25 cellular contexts compared by ENCODE assay signal in the genomic region with DNA sequence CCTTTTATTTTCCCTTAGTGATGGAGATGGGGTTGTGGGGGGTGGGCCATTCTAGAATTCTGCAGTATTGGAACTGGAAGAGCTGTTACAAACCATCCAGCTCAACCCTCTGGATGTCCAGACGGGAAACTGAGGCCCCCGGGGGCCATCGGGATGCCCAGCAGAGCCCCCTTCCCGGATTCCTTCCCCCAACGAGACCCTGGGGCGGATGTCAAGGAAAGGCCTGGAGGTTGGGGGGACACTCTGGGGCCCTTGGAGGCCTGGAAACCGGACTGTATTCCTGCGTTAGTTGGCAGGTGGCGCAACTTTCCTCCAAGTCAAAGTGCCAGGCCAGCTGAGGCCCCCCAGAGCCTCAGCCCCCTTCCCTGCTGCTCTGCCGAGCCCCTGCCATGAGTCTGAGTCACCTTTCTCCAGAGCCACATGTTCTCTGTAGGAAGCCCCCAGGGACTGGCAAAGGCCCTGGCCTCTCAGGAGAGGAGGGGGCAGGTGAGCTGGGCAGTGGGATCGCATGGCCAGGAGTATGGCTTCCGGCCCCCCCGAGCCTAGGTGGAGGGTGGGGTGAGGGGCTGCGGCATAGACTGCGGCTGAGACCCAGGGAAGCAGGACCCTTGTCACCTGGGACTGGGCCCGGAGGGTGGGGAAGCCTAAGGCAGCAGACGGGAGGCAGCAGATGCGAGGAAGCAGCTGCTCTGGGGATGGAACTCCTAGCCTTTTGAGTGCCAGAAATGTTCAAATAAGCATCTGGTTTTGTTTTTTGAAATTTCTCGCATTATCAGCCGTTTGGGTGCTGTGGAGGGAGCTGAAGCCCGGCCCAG. TPM values are rescaled to one million over a fixed set of nuclear protein-coding genes. Genes with fewer than 3 reads are reported as not detected.
DNase-seq lines count a peak whose midpoint lies in the region; ATAC-seq, FAIRE-seq and TF ChIP-seq lines count a peak whose summit lies in the region.
"Had no signal": no experiment of that assay in that cellular context is flagged by ENCODE, and none has a peak within 500 bp of the region (broad histone marks: within the 10 kb centered on the region; RNA-seq: fewer than 3 reads in every experiment).

No MANE protein-coding gene starts in this region.

- peak overlapping the region; percentile 52 for H3K23ac ChIP-seq in neuronal stem cell (ENCODE audit: low read depth, low read length, poor library complexity)

- no peak for TF ChIP-seq RAD21 in K562 (CRISPR knock-in tag; conservative IDR thresholded peaks at IDR 0.05 in 1 of 2, IDR thresholded peaks at IDR 0.05 in 1 of 2)

- TF ChIP-seq POLR2A in K562 (conservative IDR thresholded peaks at IDR 0.05) = no peak
- TF ChIP-seq POLR2A in GM12891 (IDR thresholded peaks at IDR 0.05; ENCODE audit: low read depth, low read length) = no peak
- no peak for TF ChIP-seq POLR2A in erythroblast (IDR thresholded peaks at IDR 0.05; ENCODE audit: low read length)

- intact Hi-C loops in K562 (cut with micrococcal nuclease) = no loop called here

- WGBS in K562 (ENCODE audit: insufficient coverage, low coverage, missing lambda C conversion rate) = 3% methylated on average over 21 of the region's 21 CpGs
- no CpG with 5 or more reads among the region's 21 CpGs for WGBS in neuronal stem cell (ENCODE audit: extremely low coverage in 2 of 2, insufficient read length in 2 of 2, insufficient replicate concordance in 1 of 2), 2 donors

- H3K79me2 ChIP-seq in K562 (ENCODE audit: control insufficient read depth, insufficient read depth, low read length) = no peaks in the 10 kb centered on the region

- no peak for TF ChIP-seq EP300 in K562 (IDR thresholded peaks at IDR 0.05; ENCODE audit: low read length)

- no peak overlapping the region for H3K4me3 ChIP-seq in K562
- no peak overlapping the region for H3K4me3 ChIP-seq in neuronal stem cell (ENCODE audit: low read length in 2 of 2)
- H3K4me3 ChIP-seq: HAP-1, PC-9, SK-N-MC had no signal

- no TSS peak for BruUV-seq in K562 (replicated peaks; lab: Mats Ljungman, UMichigan)

- peak overlapping the region; percentile 77 for H3K18ac ChIP-seq in neuronal stem cell (ENCODE audit: low read length)

- no peaks in the 10 kb centered on the region for H4K20me1 ChIP-seq in K562 (replicated peaks; ENCODE audit: control insufficient read depth, insufficient read depth, low read length)

- H2BK12ac ChIP-seq in neuronal stem cell (ENCODE audit: low read length) = no peak overlapping the region

- no peaks in the 10 kb centered on the region for H3K36me3 ChIP-seq in K562 (ENCODE audit: control insufficient read depth, insufficient read depth, low read length)
- no peaks in the 10 kb centered on the region for H3K36me3 ChIP-seq in neuronal stem cell (replicated peaks in 1 of 2; ENCODE audit: control insufficient read depth in 2 of 2, insufficient read depth in 2 of 2, low read length in 2 of 2)
- H3K36me3 ChIP-seq: HAP-1 had no signal

- H2AFZ ChIP-seq in K562 (ENCODE audit: low read depth, low read length) = no peak overlapping the region
- H2AFZ ChIP-seq in neuronal stem cell (ENCODE audit: low read length) = no peak overlapping the region
- H2AFZ ChIP-seq: PC-9 had no signal

- ATAC-seq in K562 = no peak

- H3K9me1 ChIP-seq in K562 (ENCODE audit: control insufficient read depth, insufficient read depth, low read length) = no peaks in the 10 kb centered on the region

- DNase-seq in DMS 273 (lab: John Stamatoyannopoulos, UW; ENCODE audit: unreplicated experiment) = peak; percentile 73
- DNase-seq in NCI-H1694 treated with DMSO at 0.1 percent for 48 hours (lab: John Stamatoyannopoulos, UW) = peak; percentile 95
- peak in 3 of 4 experiments; percentile 56 to 63 (median 62) for DNase-seq in K562 (ENCODE audit: extremely low read depth in 1 of 4, low spot score in 3 of 4)
- DNase-seq in neuronal stem cell (ENCODE audit: low spot score) = no peak
- DNase-seq in GM12891 (ENCODE audit: insufficient read length, low spot score) = no peak
- no peak for DNase-seq in erythroblast (lab: John Stamatoyannopoulos, UW)
- DNase-seq in AG08395 (ENCODE audit: low spot score) = no peak
- DNase-seq: 8988T; AML-193; Calu3; CD8-positive, alpha-beta memory T cell; EL; GF-D8; IMR-90; MV-4-11; NCI-H1105 treated with DMSO at 0.1 percent for 48 hours; NCI-H187; NCI-H748 treated with DMSO at 0.1 percent for 48 hours; PC-9; RPMI8226; SHP77; SW 1271 had no signal

- H3K14ac ChIP-seq in neuronal stem cell (ENCODE audit: low read length) = peak overlapping the region; percentile 57

- in situ Hi-C loops in K562 (cut with MboI) = no loop called here

- POLR2A ChIA-PET in K562 (lab: Yijun Ruan, JAX) = interaction anchor here (0.5 to 3.0 kb wide), 24 partner anchors 8 to 240 kb away, joined by 3 to 18 read pairs (median 4); a partner anchor contains a TSS

- H3K9ac ChIP-seq in K562 (ENCODE audit: insufficient read depth in 1 of 2, low read depth in 2 of 2, low read length in 2 of 2) = no peak overlapping the region
- H3K9ac ChIP-seq in neuronal stem cell (ENCODE audit: low read depth, low read length, poor library complexity) = no peak overlapping the region

- TF ChIP-seq CTCF in K562 (IDR thresholded peaks at IDR 0.05 in 2 of 3, conservative IDR thresholded peaks at IDR 0.05 in 1 of 3; ENCODE audit: insufficient read depth in 2 of 3, low read depth in 1 of 3, low read length in 3 of 3) = no peak

- no peak overlapping the region for H4K8ac ChIP-seq in neuronal stem cell (ENCODE audit: low read depth, low read length)

- no peak overlapping the region for H2BK120ac ChIP-seq in neuronal stem cell (ENCODE audit: low read depth, low read length)

- H3K4me1 ChIP-seq in K562 (replicated peaks in 1 of 2; ENCODE audit: control insufficient read depth in 2 of 2, insufficient read depth in 2 of 2, low read length in 2 of 2) (peaks cover 0 to 4% of the 10 kb centered on the region in 2 experiments; a peak in 1 of 5 replicates), neuronal stem cell (ENCODE audit: control insufficient read depth in 2 of 2, insufficient read depth in 1 of 2, low read depth in 1 of 2, low read length in 2 of 2) (peaks cover 3 to 6% of the 10 kb centered on the region in 2 donors)
- H3K4me1 ChIP-seq: HAP-1 had no signal

- H3K4ac ChIP-seq in neuronal stem cell (ENCODE audit: low read length) = no peak overlapping the region

- H3K27me3 ChIP-seq in K562 (ENCODE audit: control insufficient read depth in 2 of 2, insufficient read depth in 2 of 2, low read length in 2 of 2) = peaks cover 11 to 32% of the 10 kb centered on the region in 2 experiments; a peak in 4 of 5 replicates
- peaks cover 0 to 5% (median 0%) of the 10 kb centered on the region in 3 experiments for H3K27me3 ChIP-seq in neuronal stem cell (ENCODE audit: control insufficient read depth in 3 of 3, insufficient read depth in 3 of 3, low read depth in 1 of 3, low read length in 3 of 3)

- no peak overlapping the region for H4K91ac ChIP-seq in neuronal stem cell (ENCODE audit: low read depth, low read length, poor library complexity)

- H3K4me2 ChIP-seq in K562 (ENCODE audit: insufficient read depth, low read length) (no peak overlapping the region), neuronal stem cell (ENCODE audit: insufficient read depth, low read length, poor library complexity, severe bottlenecking) (no peak overlapping the region)
- H3K4me2 ChIP-seq: PC-9 had no signal

- H2BK5ac ChIP-seq in neuronal stem cell (ENCODE audit: low read length) = no peak overlapping the region

- CTCF ChIA-PET in K562 (lab: Yijun Ruan, JAX; ENCODE audit: low intra/inter-chr PET ratio) = interaction anchor here (0.6 kb wide), 1 partner anchor 49 kb away, joined by 3 read pairs; no protein-coding TSS in a partner anchor

- peak overlapping the region; percentile 76 for H2AK5ac ChIP-seq in neuronal stem cell (ENCODE audit: low read depth, low read length)

- FAIRE-seq in K562 (lab: Jason Lieb, UNC) (no peak), GM12891 (lab: Jason Lieb, UNC) (no peak)

- no peaks in the 10 kb centered on the region for H3K79me1 ChIP-seq in neuronal stem cell (ENCODE audit: low read depth, low read length)

- H3K9me3 ChIP-seq in K562 (replicated peaks; ENCODE audit: control insufficient read depth, insufficient read depth, low read depth, low read length) (peaks cover 26% of the 10 kb centered on the region), neuronal stem cell (replicated peaks in 1 of 2; ENCODE audit: control insufficient read depth in 2 of 2, insufficient read depth in 1 of 2, low read depth in 1 of 2, low read length in 2 of 2) (peaks cover 0 to 5% of the 10 kb centered on the region in 2 donors)
- H3K9me3 ChIP-seq: HAP-1 had no signal

- H2BK15ac ChIP-seq in neuronal stem cell (ENCODE audit: low read length) = no peak overlapping the region

- H3K27ac ChIP-seq in K562 (ENCODE audit: extremely low read depth, low read depth, low read length) (no peak overlapping the region), neuronal stem cell (replicated peaks; ENCODE audit: low read length) (no peak overlapping the region)
- H3K27ac ChIP-seq: C4-2B, PC-9, SK-N-MC had no signal

RNA-seq across cellular contexts. Expression of a gene that starts 17.8 kb away (rescaled TPM):
- total RNA-seq in K562 (2011; cell fraction: chromatin; rRNA removed; ENCODE audit: low replicate concordance) = 0.21 TPM in 1 of 2 replicates, not detected in the other
- total RNA-seq in K562 (2011; cell fraction: nucleolus; rRNA removed) = not detected in 2 replicates
- not detected in 2 replicates for total RNA-seq in K562 (2011; cell fraction: nucleoplasm; rRNA removed)
- total RNA-seq in K562 (2014; rRNA removed) (1.00 and 2.1 TPM in 2 replicates), K562 (2014; rRNA removed; fragmentation: Illumina TruSeq; extraction: Trizol) (0.95 TPM in 1 of 2 replicates, not detected in the other), K562 (2015; rRNA removed; fragmentation: Illumina TruSeq; extraction: Trizol) (not detected in 2 replicates), K562 (2021) (0.71 and 1.5 TPM in 2 replicates)
- polyA plus RNA-seq in K562 (2011; rRNA removed) (0.79 and 1.2 TPM in 2 replicates), K562 (2014; fragmentation: Illumina TruSeq; extraction: Trizol) (not detected in 2 replicates), K562 (2014; fragmentation: Nextera tagmentation; extraction: Ambion mirVana) (not detected), K562 (2014; rRNA removed) (0.53 and 2.7 TPM in 2 replicates)
- polyA plus RNA-seq in K562 (2011; cell fraction: cytosol; rRNA removed) = 2.1 and 3.8 TPM in 2 replicates
- polyA plus RNA-seq in K562 (2011; cell fraction: nucleus; rRNA removed) = 1.2 TPM in 2 replicates
- polyA plus RNA-seq in K562 (2012) = 0.91 and 1.3 TPM in 2 replicates
- polyA minus RNA-seq in K562 (2011; rRNA and poly(A)+ RNA removed) = not detected in 2 replicates
- polyA minus RNA-seq in K562 (2011; cell fraction: cytosol; rRNA and poly(A)+ RNA removed) = not detected in 2 replicates
- polyA minus RNA-seq in K562 (2011; cell fraction: nucleus; rRNA and poly(A)+ RNA removed) = 0.67 TPM in 1 of 2 replicates, not detected in the other
- 0.82 TPM for polyA plus RNA-seq in neuronal stem cell (2013, experiment 1 of 2)
- polyA plus RNA-seq in neuronal stem cell (2013, experiment 2 of 2) = 0.89 TPM
- 0.06 TPM for polyA plus RNA-seq in GM12891 (2012; ENCODE audit: low read depth, missing spikeins)
- total RNA-seq: CD8-positive, alpha-beta memory T cell had no signal
- polyA plus RNA-seq: CD8-positive, alpha-beta memory T cell had no signal

RNA-seq across cellular contexts. Expression of a gene that starts 52.1 kb away (rescaled TPM):
- total RNA-seq in K562 (2011; cell fraction: chromatin; rRNA removed; ENCODE audit: low replicate concordance) = 0.69 TPM in 1 of 2 replicates, not detected in the other
- 0.26 and 0.33 TPM in 2 replicates for total RNA-seq in K562 (2011; cell fraction: nucleolus; rRNA removed)
- 0.22 TPM in 1 of 2 replicates, not detected in the other for total RNA-seq in K562 (2011; cell fraction: nucleoplasm; rRNA removed)
- total RNA-seq in K562 (2014; rRNA removed) = not detected in 2 replicates
- total RNA-seq in K562 (2014; rRNA removed; fragmentation: Illumina TruSeq; extraction: Trizol) = not detected in 2 replicates
- not detected in 2 replicates for total RNA-seq in K562 (2015; rRNA removed; fragmentation: Illumina TruSeq; extraction: Trizol)
- total RNA-seq in K562 (2021) = 0.09 TPM in 1 of 2 replicates, not detected in the other
- 0.05 and 0.10 TPM in 2 replicates for polyA plus RNA-seq in K562 (2011; rRNA removed)
- polyA plus RNA-seq in K562 (2011; cell fraction: cytosol; rRNA removed) = 0.03 and 0.66 TPM in 2 replicates
- 0.04 and 0.20 TPM in 2 replicates for polyA plus RNA-seq in K562 (2011; cell fraction: nucleus; rRNA removed)
- polyA plus RNA-seq in K562 (2012) = 0.03 and 0.07 TPM in 2 replicates
- not detected in 2 replicates for polyA plus RNA-seq in K562 (2014; fragmentation: Illumina TruSeq; extraction: Trizol)
- polyA plus RNA-seq in K562 (2014; fragmentation: Nextera tagmentation; extraction: Ambion mirVana) = not detected
- not detected in 2 replicates for polyA plus RNA-seq in K562 (2014; rRNA removed)
- polyA minus RNA-seq in K562 (2011; rRNA and poly(A)+ RNA removed) = not detected in 2 replicates
- polyA minus RNA-seq in K562 (2011; cell fraction: cytosol; rRNA and poly(A)+ RNA removed) = not detected in 2 replicates
- 0.27 TPM in 1 of 2 replicates, not detected in the other for polyA minus RNA-seq in K562 (2011; cell fraction: nucleus; rRNA and poly(A)+ RNA removed)
- 0.03 TPM for polyA plus RNA-seq in neuronal stem cell (2013, experiment 1 of 2)
- polyA plus RNA-seq in neuronal stem cell (2013, experiment 2 of 2) = 0.07 TPM
- not detected for polyA plus RNA-seq in GM12891 (2012; ENCODE audit: low read depth, missing spikeins)
- total RNA-seq: Calu3, IMR-90 had no signal
- polyA plus RNA-seq: CD8-positive, alpha-beta memory T cell; IMR-90 had no signal

Comparison
In these comparisons a context has a peak if more than half of its experiments do, and no peak if none do; other contexts are left out.
1. DNase-seq: peak in DMS 273 (single experiment), NCI-H1694 treated with DMSO at 0.1 percent for 48 hours (single experiment) and K562 (3 of 4); none in neuronal stem cell (single experiment), GM12891 (single experiment), erythroblast (0 of 2) and AG08395 (single experiment).